ENCODE assay signal across 8 cellular contexts in genomic region chr1:201504799-201505504, GRCh38. TPM values are rescaled to one million over a fixed set of nuclear protein-coding genes. Genes with fewer than 3 reads are reported as not detected.
DNase-seq lines count a peak whose midpoint lies in the region; ATAC-seq and TF ChIP-seq lines count a peak whose summit lies in the region.

No MANE protein-coding gene starts in this region.

- H3K79me2 ChIP-seq in parathyroid adenoma, result peaks cover 23% of the 10 kb centered on the region

- DNase-seq in DMS79 (lab: John Stamatoyannopoulos, UW) (peak; percentile 29), NCI-H748 treated with DMSO at 0.1 percent for 48 hours (lab: John Stamatoyannopoulos, UW) (peak; percentile 59), NCI-H2227 (lab: John Stamatoyannopoulos, UW; ENCODE audit: unreplicated experiment) (no peak), glutamatergic neuron (no peak), occipital lobe (lab: John Stamatoyannopoulos, UW) (no peak)

- H3K4me3 Mint-ChIP-seq in glutamatergic neuron (ENCODE audit: unreplicated experiment), result no peak overlapping the region

- TF ChIP-seq CTCF in parathyroid adenoma (IDR thresholded peaks at IDR 0.05) (no peak), glutamatergic neuron (IDR thresholded peaks at IDR 0.05; ENCODE audit: partially characterized antibody, unreplicated experiment) (no peak)

- peaks cover 6% of the 10 kb centered on the region for H3K36me3 Mint-ChIP-seq in glutamatergic neuron (ENCODE audit: unreplicated experiment)

- peak overlapping the region; percentile 86 to 87 for H3K4me3 ChIP-seq in duodenal mucosa (ENCODE audit: low read depth in 1 of 2, low read length in 2 of 2)
- H3K4me3 ChIP-seq in parathyroid adenoma (ENCODE audit: low read depth, low read length), result peak overlapping the region; percentile 81

- no peaks in the 10 kb centered on the region for H3K27me3 ChIP-seq in duodenal mucosa (ENCODE audit: control insufficient read depth in 1 of 2, insufficient read depth in 2 of 2, low read length in 2 of 2)
- H3K27me3 ChIP-seq in parathyroid adenoma (ENCODE audit: control insufficient read depth, insufficient read depth, low read length), result no peaks in the 10 kb centered on the region

- H3K4me1 Mint-ChIP-seq in glutamatergic neuron (ENCODE audit: low read depth, unreplicated experiment), result peaks cover 7% of the 10 kb centered on the region

- no peak overlapping the region for H2AFZ ChIP-seq in parathyroid adenoma

- H3K36me3 ChIP-seq in duodenal mucosa (ENCODE audit: control insufficient read depth in 1 of 2, insufficient read depth in 2 of 2, low read length in 2 of 2) (no peaks in the 10 kb centered on the region), parathyroid adenoma (ENCODE audit: control insufficient read depth, insufficient read depth, low read length) (no peaks in the 10 kb centered on the region)

- H3K9me3 Mint-ChIP-seq in glutamatergic neuron (ENCODE audit: unreplicated experiment), result peaks cover 5% of the 10 kb centered on the region

- H3K9ac ChIP-seq in duodenal mucosa (ENCODE audit: low read depth in 1 of 2, low read length in 2 of 2) (peak overlapping the region; percentile 89 to 94), parathyroid adenoma (no peak overlapping the region)

- peak overlapping the region; percentile 93 for H3K4me2 ChIP-seq in parathyroid adenoma (ENCODE audit: low read length)

- ATAC-seq in HG02763 (IDR thresholded peaks at IDR 0.05; ENCODE audit: unreplicated experiment), result no peak

- H3K27ac ChIP-seq in duodenal mucosa (ENCODE audit: low read depth, low read length), result peak overlapping the region; percentile 89
- H3K27ac ChIP-seq in parathyroid adenoma, result peak overlapping the region; percentile 99

- H3K27me3 Mint-ChIP-seq in glutamatergic neuron (ENCODE audit: unreplicated experiment), result peaks cover 13% of the 10 kb centered on the region

- H3K9me3 ChIP-seq in duodenal mucosa (ENCODE audit: control insufficient read depth in 1 of 2, low read length in 2 of 2) (no peaks in the 10 kb centered on the region), parathyroid adenoma (ENCODE audit: control insufficient read depth, low read length) (no peaks in the 10 kb centered on the region)

- peaks cover 57 to 59% of the 10 kb centered on the region in 2 donors for H3K4me1 ChIP-seq in duodenal mucosa (ENCODE audit: control insufficient read depth in 1 of 2, insufficient read depth in 2 of 2, low read length in 2 of 2)
- H3K4me1 ChIP-seq in parathyroid adenoma, result peaks cover 62% of the 10 kb centered on the region

- H3K27ac Mint-ChIP-seq in glutamatergic neuron (ENCODE audit: unreplicated experiment), result no peak overlapping the region

RNA-seq across cellular contexts. Expression of gene CSRP1, which starts 2.0 kb away (rescaled TPM):
- total RNA-seq in glutamatergic neuron (ENCODE audit: unreplicated experiment) (6.2 TPM), occipital lobe (16.8 TPM)

RNA-seq across cellular contexts. Expression of gene NAV1, which starts 34.0 kb away (rescaled TPM):
- total RNA-seq in glutamatergic neuron (ENCODE audit: unreplicated experiment), result 124 TPM
- 38.8 TPM for total RNA-seq in occipital lobe

RNA-seq across cellular contexts. Expression of gene PHLDA3, which starts 36.0 kb away (rescaled TPM):
- total RNA-seq in glutamatergic neuron (ENCODE audit: unreplicated experiment), result 18.5 TPM
- total RNA-seq in occipital lobe, result 9.8 TPM

Comparison
In these comparisons a context has a peak if more than half of its experiments do, and no peak if none do; other contexts are left out.
1. DNase-seq: peak in DMS79 (single experiment) and NCI-H748 treated with DMSO at 0.1 percent for 48 hours (single experiment); none in NCI-H2227 (single experiment), glutamatergic neuron (single experiment) and occipital lobe (single experiment).